8 cellular contexts compared by ENCODE assay signal in genomic region chr13:50511877-50512332, GRCh38.
DNase-seq lines count a peak whose midpoint lies in the region; ATAC-seq and TF ChIP-seq lines count a peak whose summit lies in the region.

No MANE protein-coding gene starts in this region.

- CTCF ChIA-PET in CD4-positive, alpha-beta memory T cell (lab: Charles Lee; ENCODE audit: partially characterized antibody): interaction anchor here (0.6 to 2.5 kb wide), 6 partner anchors 289 to 515 kb away, joined by 3 to 10 read pairs (median 4); partner anchors contain the start of gene TRIM13
- CTCF ChIA-PET in A673 (lab: Charles Lee): no interaction called here

- no peaks in the 10 kb centered on the region for H3K36me3 Mint-ChIP-seq in CD4-positive, alpha-beta memory T cell

- peaks cover 0 to 5% (median 3%) of the 10 kb centered on the region in 8 donors for H3K9me3 Mint-ChIP-seq in CD4-positive, alpha-beta memory T cell

- no peak for TF ChIP-seq EP300 in esophagus muscularis mucosa (IDR thresholded peaks at IDR 0.05)

- H3K4me3 ChIP-seq in CD4-positive, alpha-beta memory T cell (ENCODE audit: low read length in 2 of 2): peak overlapping the region in 1 of 2 donors; percentile 37
- H3K4me3 ChIP-seq in MM.1S (ENCODE audit: low read length) (peak overlapping the region; percentile 60), esophagus muscularis mucosa (peak overlapping the region; percentile 34 to 50 (median 39)), stomach smooth muscle (ENCODE audit: low read length in 2 of 2) (peak overlapping the region; percentile 13 to 64), A673 (ENCODE audit: low read depth, low read length, poor library complexity, severe bottlenecking) (no peak overlapping the region)

- H3K9ac ChIP-seq in MM.1S (ENCODE audit: low read length) (peak overlapping the region; percentile 76; the same call in 1 of the 2 replicates), stomach smooth muscle (ENCODE audit: low read length in 2 of 2) (peak overlapping the region in 1 of 2 donors; percentile 81)

- intact Hi-C loops in CD4-positive, alpha-beta memory T cell (cut with micrococcal nuclease): loop anchor here (5.0 kb wide), 1 partner anchor 430 kb away; no protein-coding TSS in a partner anchor
- intact Hi-C loops in esophagus muscularis mucosa (cut with DNase I): loop anchor here (10.0 kb wide), 1 partner anchor 107 kb away; no protein-coding TSS in a partner anchor
- intact Hi-C loops in A673 (cut with micrococcal nuclease; ENCODE audit: unreplicated experiment): no loop called here

- no peak overlapping the region for H3K27ac Mint-ChIP-seq in CD4-positive, alpha-beta memory T cell

- no peak for TF ChIP-seq POLR2A in esophagus muscularis mucosa (IDR thresholded peaks at IDR 0.05; ENCODE audit: low read depth)

- no TSS peak for BruUV-seq in A673 (replicated peaks; lab: Mats Ljungman, UMichigan)

- peak overlapping the region; percentile 12 for H3K27ac ChIP-seq in CD4-positive, alpha-beta memory T cell (ENCODE audit: low read depth, low read length)
- H3K27ac ChIP-seq in MM.1S (ENCODE audit: low read length) (peak overlapping the region; percentile 96), esophagus muscularis mucosa (replicated peaks in 1 of 4) (peak overlapping the region; percentile 72 to 75 (median 74)), stomach smooth muscle (ENCODE audit: low read length) (peak overlapping the region; percentile 81), A673 (ENCODE audit: low read depth, low read length, poor library complexity, severe bottlenecking) (no peak overlapping the region)

- no peaks in the 10 kb centered on the region for H3K36me3 ChIP-seq in CD4-positive, alpha-beta memory T cell (ENCODE audit: insufficient read depth, low read length)
- H3K36me3 ChIP-seq in MM.1S (replicated peaks; ENCODE audit: insufficient read depth, low read length) (no peaks in the 10 kb centered on the region), esophagus muscularis mucosa (no peaks in the 10 kb centered on the region), stomach smooth muscle (ENCODE audit: control insufficient read depth in 2 of 2, insufficient read depth in 2 of 2, low read length in 2 of 2) (no peaks in the 10 kb centered on the region), A673 (ENCODE audit: insufficient read depth, low read length, poor library complexity, severe bottlenecking) (no peaks in the 10 kb centered on the region)

- no peaks in the 10 kb centered on the region for H3K27me3 ChIP-seq in CD4-positive, alpha-beta memory T cell (ENCODE audit: insufficient read depth, low read length)
- H3K27me3 ChIP-seq in MM.1S (replicated peaks; ENCODE audit: insufficient read depth, low read length) (no peaks in the 10 kb centered on the region), esophagus muscularis mucosa (no peaks in the 10 kb centered on the region), stomach smooth muscle (ENCODE audit: control insufficient read depth in 1 of 2, insufficient read depth in 2 of 2, low read length in 2 of 2) (no peaks in the 10 kb centered on the region), A673 (replicated peaks; ENCODE audit: insufficient read depth, low read depth, low read length, poor library complexity) (no peaks in the 10 kb centered on the region)

- H3F3A ChIP-seq in MM.1S (ENCODE audit: insufficient read depth, low read length): peaks cover 19% of the 10 kb centered on the region

- ATAC-seq in GM21576 (IDR thresholded peaks at IDR 0.05; ENCODE audit: unreplicated experiment): peak; percentile 68

- H3K4me2 ChIP-seq in MM.1S (ENCODE audit: low read depth, low read length): peak overlapping the region; percentile 67

- no peaks in the 10 kb centered on the region for H3K79me2 ChIP-seq in MM.1S (ENCODE audit: low read length)

- no peaks in the 10 kb centered on the region for H3K4me1 Mint-ChIP-seq in CD4-positive, alpha-beta memory T cell

- no peaks in the 10 kb centered on the region for H3K27me3 Mint-ChIP-seq in CD4-positive, alpha-beta memory T cell

- H3K4me1 ChIP-seq in CD4-positive, alpha-beta memory T cell (ENCODE audit: insufficient read depth, low read length): peaks cover 20% of the 10 kb centered on the region
- H3K4me1 ChIP-seq in MM.1S (ENCODE audit: low read length): peaks cover 16% of the 10 kb centered on the region
- H3K4me1 ChIP-seq in esophagus muscularis mucosa: peaks cover 22 to 32% (median 28%) of the 10 kb centered on the region in 4 donors
- H3K4me1 ChIP-seq in stomach smooth muscle (ENCODE audit: control insufficient read depth, insufficient read depth, low read length): peaks cover 14% of the 10 kb centered on the region
- no peaks in the 10 kb centered on the region for H3K4me1 ChIP-seq in A673 (ENCODE audit: insufficient read depth, low read length, poor library complexity, severe bottlenecking)

- H3K4me3 Mint-ChIP-seq in CD4-positive, alpha-beta memory T cell: no peak overlapping the region

- no peak overlapping the region for H2AFZ ChIP-seq in MM.1S (ENCODE audit: low read length)

- H3K9me3 ChIP-seq in CD4-positive, alpha-beta memory T cell (ENCODE audit: control insufficient read depth in 1 of 2, low read length in 2 of 2): no peaks in the 10 kb centered on the region
- H3K9me3 ChIP-seq in MM.1S (replicated peaks; ENCODE audit: insufficient read depth, low read length) (no peaks in the 10 kb centered on the region), esophagus muscularis mucosa (peaks cover 0 to 5% (median 0%) of the 10 kb centered on the region in 4 donors), stomach smooth muscle (ENCODE audit: control insufficient read depth in 2 of 2, low read length in 2 of 2) (no peaks in the 10 kb centered on the region), A673 (ENCODE audit: low read depth, low read length, poor library complexity, severe bottlenecking) (no peaks in the 10 kb centered on the region)

- no peaks in the 10 kb centered on the region for H4K20me1 ChIP-seq in MM.1S (ENCODE audit: insufficient read depth, low read length)

- no peaks in the 10 kb centered on the region for H3K9me2 ChIP-seq in MM.1S (replicated peaks; ENCODE audit: insufficient read depth, low read length)

- POLR2A ChIA-PET in CD4-positive, alpha-beta memory T cell (lab: Charles Lee; ENCODE audit: partially characterized antibody): interaction anchor here (0.9 to 2.4 kb wide), 11 partner anchors 15 to 515 kb away, joined by 3 to 20 read pairs (median 4); no protein-coding TSS in a partner anchor
- POLR2A ChIA-PET in A673 (lab: Charles Lee; ENCODE audit: low non-redundant PET): no interaction called here

- peak in 3 of 5 donors; percentile 19 to 34 (median 29) for DNase-seq in CD4-positive, alpha-beta memory T cell
- DNase-seq in MM.1S (peak; percentile 57), esophagus muscularis mucosa (ENCODE audit: extremely low spot score) (no peak), kidney tubule cell (ENCODE audit: low spot score) (no peak), A673 (ENCODE audit: low spot score) (no peak)
- no peak for DNase-seq in stimulated activated naive CD4-positive, alpha-beta T cell treated with Interleukin-2 at 50 U/mL for 16 hours (lab: John Stamatoyannopoulos, UW)

- WGBS in esophagus muscularis mucosa: 71% methylated on average over 4 of the region's 4 CpGs

- TF ChIP-seq CTCF in MM.1S (IDR thresholded peaks at IDR 0.05; ENCODE audit: low read length) (no peak), esophagus muscularis mucosa (IDR thresholded peaks at IDR 0.05) (no peak), A673 (conservative IDR thresholded peaks at IDR 0.05; ENCODE audit: low read depth, low read length) (no peak)

Comparison
In these comparisons a context has a peak if more than half of its experiments do, and no peak if none do; other contexts are left out.
1. DNase-seq: peak in CD4-positive, alpha-beta memory T cell (3 of 5) and MM.1S (single experiment); none in esophagus muscularis mucosa (single experiment), kidney tubule cell (single experiment), A673 (single experiment) and stimulated activated naive CD4-positive, alpha-beta T cell treated with Interleukin-2 at 50 U/mL for 16 hours (single experiment).